Comparison of ENCODE assay signal across 8 cellular contexts in genomic region chr2:242031481-242032019, GRCh38.
A peak's percentile ranks its signal among the peaks of the same experiment; 100 is the strongest.
DNase-seq lines count a peak whose midpoint lies in the region; ATAC-seq and TF ChIP-seq lines count a peak whose summit lies in the region.

No MANE protein-coding gene starts in this region.

- H3K27ac Mint-ChIP-seq in progenitor cell of endocrine pancreas: no peak overlapping the region

- TF ChIP-seq CTCF in astrocyte of the spinal cord (IDR thresholded peaks at IDR 0.05; ENCODE audit: low read depth, low read length) (no peak), progenitor cell of endocrine pancreas (IDR thresholded peaks at IDR 0.05; ENCODE audit: unreplicated experiment) (no peak)

- H3K4me3 Mint-ChIP-seq in progenitor cell of endocrine pancreas (ENCODE audit: low read depth): no peak overlapping the region

- no peaks in the 10 kb centered on the region for H3K36me3 Mint-ChIP-seq in progenitor cell of endocrine pancreas (ENCODE audit: insufficient read depth)

- no peak overlapping the region for H3K4me3 ChIP-seq in astrocyte of the spinal cord (ENCODE audit: low read depth, low read length)
- H3K4me3 ChIP-seq in skeletal muscle cell (ENCODE audit: low read depth, low read length): no peak overlapping the region

- H3K27me3 Mint-ChIP-seq in progenitor cell of endocrine pancreas: peaks cover 48% of the 10 kb centered on the region

- peaks cover 1% of the 10 kb centered on the region for H3K4me1 Mint-ChIP-seq in progenitor cell of endocrine pancreas (ENCODE audit: low read depth)

- peak; percentile 89 for DNase-seq in GM03348 (ENCODE audit: low spot score)
- DNase-seq in T-helper 22 cell (ENCODE audit: low read depth): peak; percentile 24
- peak; percentile 85 for DNase-seq in astrocyte of the spinal cord (ENCODE audit: low read depth, low spot score)
- peak; percentile 49 for DNase-seq in skeletal muscle cell (ENCODE audit: low read depth)
- DNase-seq in HPDE6-E6E7 (ENCODE audit: extremely low spot score): no peak
- no peak for DNase-seq in NCI-H1105 treated with DMSO at 0.1 percent for 48 hours (lab: John Stamatoyannopoulos, UW)
- DNase-seq in progenitor cell of endocrine pancreas (ENCODE audit: low spot score, unreplicated experiment): no peak

- in situ Hi-C loops in astrocyte of the spinal cord (cut with HindIII; ENCODE audit: low sequenced_read_pairs): no loop called here

- ATAC-seq in GM18511 (IDR thresholded peaks at IDR 0.05; ENCODE audit: unreplicated experiment): no peak

- no peaks in the 10 kb centered on the region for H3K9me3 Mint-ChIP-seq in progenitor cell of endocrine pancreas (ENCODE audit: low read depth)

Comparison
In these comparisons a context has a peak if more than half of its experiments do, and no peak if none do; other contexts are left out.
1. DNase-seq: peak in GM03348 (single experiment), T-helper 22 cell (single experiment), astrocyte of the spinal cord (single experiment) and skeletal muscle cell (single experiment); none in HPDE6-E6E7 (single experiment), NCI-H1105 treated with DMSO at 0.1 percent for 48 hours (single experiment) and progenitor cell of endocrine pancreas (single experiment).